In the genomic region with DNA sequence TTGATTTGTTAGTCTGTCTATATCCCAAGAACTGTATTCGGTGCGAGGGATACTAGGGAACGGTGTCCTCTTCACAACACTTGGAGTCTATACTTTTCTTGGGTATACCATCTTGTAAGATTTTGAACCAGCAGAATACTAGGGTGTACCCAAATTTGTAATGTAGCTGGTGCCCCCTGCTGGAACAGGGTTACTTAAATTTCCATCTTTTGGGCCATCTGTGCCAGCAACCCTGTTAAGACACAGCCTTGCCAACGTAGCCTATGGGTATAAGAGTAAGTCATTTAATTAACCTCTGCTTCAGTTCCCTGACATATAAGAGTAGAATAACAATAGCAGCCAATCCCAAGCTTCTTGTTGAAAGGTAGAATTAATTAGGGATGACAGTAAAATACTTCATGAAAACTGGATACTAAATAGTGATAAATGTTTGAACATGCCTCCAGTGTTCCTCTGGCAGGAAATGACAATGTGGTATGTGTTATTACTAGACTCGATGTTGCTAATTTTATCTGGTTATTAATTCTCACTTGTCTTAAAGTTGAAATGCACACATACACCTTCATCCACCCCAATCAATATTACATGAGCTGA, we compare ENCODE assay signal across 8 cellular contexts.
A peak's percentile ranks its signal among the peaks of the same experiment; 100 is the strongest.
DNase-seq lines count a peak whose midpoint lies in the region; ATAC-seq lines count a peak whose summit lies in the region.

No MANE protein-coding gene starts in this region.

- in situ Hi-C loops in SK-MEL-5 (cut with HindIII; ENCODE audit: low pct_unique_long_range_greater_than_20kb, low sequenced_read_pairs), result no loop called here

- no peaks in the 10 kb centered on the region for H3K9me3 Mint-ChIP-seq in activated naive CD8-positive, alpha-beta T cell (ENCODE audit: low read depth)

- no peaks in the 10 kb centered on the region for H3K36me3 Mint-ChIP-seq in activated naive CD8-positive, alpha-beta T cell

- peaks cover 13% of the 10 kb centered on the region for H3K4me1 Mint-ChIP-seq in activated naive CD8-positive, alpha-beta T cell (ENCODE audit: low read depth)

- ATAC-seq in Right ventricle myocardium superior (ENCODE audit: poor library complexity) (peak; percentile 65), HG03520 (IDR thresholded peaks at IDR 0.05; ENCODE audit: unreplicated experiment) (peak; percentile 65)

- DNase-seq in Right ventricle myocardium superior (no peak), cardiac septum (ENCODE audit: low spot score) (no peak), SK-MEL-5 (ENCODE audit: low read depth, low spot score) (peak; percentile 67), kidney tubule cell (ENCODE audit: low spot score) (peak; percentile 37), DMS114 treated with DMSO at 0.1 percent for 48 hours (lab: John Stamatoyannopoulos, UW; ENCODE audit: unreplicated experiment) (no peak)
- peak; percentile 22 to 48 (median 46) for DNase-seq in stimulated activated CD4-positive, alpha-beta T cell treated with anti-CD3 and anti-CD28 coated beads, TNF-alpha, amount 100 ng/mL, for 48 hours (ENCODE audit: low read depth in 3 of 3)

- intact Hi-C loops in Right ventricle myocardium superior (cut with DNase I) (no loop called here), cardiac septum (cut with DNase I) (loop anchor here (5.0 to 10.0 kb wide), 2 partner anchors 434 to 641 kb away; no protein-coding TSS in a partner anchor)

- H3K4me3 Mint-ChIP-seq in activated naive CD8-positive, alpha-beta T cell, result no peak overlapping the region

- no peaks in the 10 kb centered on the region for H3K27me3 Mint-ChIP-seq in activated naive CD8-positive, alpha-beta T cell

- H3K27ac Mint-ChIP-seq in activated naive CD8-positive, alpha-beta T cell, result peak overlapping the region; percentile 13

Comparison
In these comparisons a context has a peak if more than half of its experiments do, and no peak if none do; other contexts are left out.
1. DNase-seq: peak in SK-MEL-5 (single experiment), kidney tubule cell (single experiment) and stimulated activated CD4-positive, alpha-beta T cell treated with anti-CD3 and anti-CD28 coated beads, TNF-alpha, amount 100 ng/mL, for 48 hours (3 of 3); none in Right ventricle myocardium superior (single experiment), cardiac septum (single experiment) and DMS114 treated with DMSO at 0.1 percent for 48 hours (single experiment).